Comparison of ENCODE assay signal across 1 cellular context in the genomic region with DNA sequence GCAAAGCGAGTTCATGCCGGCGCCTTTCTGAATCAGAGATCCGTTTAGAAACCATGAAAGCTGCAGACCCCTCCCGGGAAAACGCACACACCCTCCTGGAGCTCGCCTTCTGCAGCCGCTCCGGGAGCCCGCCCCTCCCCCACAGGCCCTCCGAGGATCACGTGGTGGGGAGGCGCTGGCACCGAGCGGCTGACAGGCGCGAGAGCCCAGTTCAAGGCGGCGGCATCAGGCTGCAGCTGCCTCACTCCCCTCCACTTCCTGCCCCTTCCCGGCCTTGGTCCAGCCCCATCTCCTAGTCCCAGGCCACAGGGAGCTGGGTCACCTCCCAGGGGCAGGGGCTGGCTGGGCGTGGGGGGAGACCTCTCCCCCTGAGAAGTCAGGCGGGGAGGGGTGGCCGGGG. TPM values are rescaled to one million over a fixed set of nuclear protein-coding genes. Genes with fewer than 3 reads are reported as not detected.
"Had no signal": no experiment of that assay in that cellular context is flagged by ENCODE, and none has a peak within 500 bp of the region (broad histone marks: within the 10 kb centered on the region; RNA-seq: fewer than 3 reads in every experiment).

No MANE protein-coding gene starts in this region.

RNA-seq across cellular contexts. Expression of gene TPPP, which starts 2.1 kb away (rescaled TPM):
- total RNA-seq: osteoblast had no signal
